29 cellular contexts compared by ENCODE assay signal in the genomic region with DNA sequence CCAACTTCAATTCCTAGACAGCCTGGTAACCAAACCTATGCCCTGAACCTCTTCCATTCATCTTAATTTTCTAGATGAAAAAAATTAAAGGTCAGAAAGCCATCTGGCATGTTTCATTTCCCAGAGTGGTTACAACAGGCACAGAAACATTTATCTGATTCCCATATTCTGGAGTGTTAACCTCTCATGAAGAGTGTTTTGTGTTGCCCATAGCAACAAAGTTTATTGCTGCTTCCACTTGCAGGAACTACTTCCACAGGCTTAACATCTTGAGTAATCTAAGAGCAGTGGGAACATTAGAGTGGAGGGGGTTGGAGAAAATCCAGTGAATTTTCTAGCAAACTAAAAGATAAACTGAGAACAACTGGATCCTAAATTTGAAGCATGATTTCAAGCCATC.
DNase-seq lines count a peak whose midpoint lies in the region; ATAC-seq and TF ChIP-seq lines count a peak whose summit lies in the region.
"Had no signal": no experiment of that assay in that cellular context is flagged by ENCODE, and none has a peak within 500 bp of the region (broad histone marks: within the 10 kb centered on the region; RNA-seq: fewer than 3 reads in every experiment).

No MANE protein-coding gene starts in this region.

- no peaks in the 10 kb centered on the region for H3K9me3 ChIP-seq in cardiac muscle cell (ENCODE audit: low read depth)
- H3K9me3 ChIP-seq: adrenal gland, thyroid gland had no signal

- H3K4me1 Mint-ChIP-seq in HFFc6 (ENCODE audit: low read depth) = peaks cover 9% of the 10 kb centered on the region; the same call in 1 of the 2 replicates
- H3K4me1 Mint-ChIP-seq: endodermal cell, immature natural killer cell had no signal

- H3K4me3 Mint-ChIP-seq in HFFc6 = no peak overlapping the region
- H3K4me3 Mint-ChIP-seq: activated CD8-positive, alpha-beta T cell treated with anti-CD3 and anti-CD28 coated beads, Interleukin-2, amount 10 ng/mL, durations not matched to agents 7 days and 5 days; CD8-positive, alpha-beta T cell; endodermal cell; immature natural killer cell had no signal

- H3K4me1 ChIP-seq in cardiac muscle cell (ENCODE audit: low read depth) = peaks cover 8% of the 10 kb centered on the region
- H3K4me1 ChIP-seq: adrenal gland, esophagus squamous epithelium, psoas muscle, spleen, thyroid gland had no signal

- DNase-seq in HFFc6 (peak; percentile 40), SK-N-DZ (ENCODE audit: low spot score) (peak; percentile 76), cardiac muscle cell (ENCODE audit: low read depth in 1 of 2, low spot score in 1 of 2) (peak; percentile 16 to 36), omental fat pad (ENCODE audit: low spot score) (no peak), germinal center (ENCODE audit: low spot score) (no peak)
- DNase-seq: activated CD4-positive, alpha-beta T cell treated with anti-CD3 and anti-CD28 coated beads for 1 hour; activated CD8-positive, alpha-beta T cell treated with anti-CD3 and anti-CD28 coated beads, Interleukin-2, amount 10 ng/mL, durations not matched to agents 7 days and 5 days; activated gamma-delta T cell treated with Interleukin-2 at 50 U/mL for 16 hours; adrenal gland; brain microvascular endothelial cell; CD8-positive, alpha-beta T cell; DMS53; endodermal cell; esophagus squamous epithelium; immature natural killer cell; NCI-H1092; NCI-H1930; NCI-H446 treated with DMSO at 0.1 percent for 48 hours; psoas muscle; RPMI8226; spleen; stimulated activated CD4-positive, alpha-beta T cell treated with anti-CD3 and anti-CD28 coated beads, Interleukin-4, amount 100 ng/mL, for 24 hours; stimulated activated naive CD4-positive, alpha-beta T cell treated with Interleukin-2 at 50 U/mL for 16 hours; thyroid gland had no signal

- peaks cover 4% of the 10 kb centered on the region; the same call in 1 of the 2 replicates for H3K9me3 Mint-ChIP-seq in HFFc6

- TF ChIP-seq CTCF in HFFc6 (IDR thresholded peaks at IDR 0.05) (no peak), cardiac muscle cell (IDR thresholded peaks at IDR 0.05; ENCODE audit: low read depth, low read length) (no peak), omental fat pad (IDR thresholded peaks at IDR 0.05) (no peak)

- H3K27ac ChIP-seq in cardiac muscle cell = no peak overlapping the region
- H3K27ac ChIP-seq: adrenal gland, brain microvascular endothelial cell, coronary artery, psoas muscle, spleen, thyroid gland had no signal

- H3K27ac Mint-ChIP-seq in HFFc6 = peak overlapping the region; percentile 9; the same call in 1 of the 2 replicates
- H3K27ac Mint-ChIP-seq: activated CD8-positive, alpha-beta T cell treated with anti-CD3 and anti-CD28 coated beads, Interleukin-2, amount 10 ng/mL, durations not matched to agents 7 days and 5 days; CD8-positive, alpha-beta T cell; endodermal cell; immature natural killer cell had no signal

- no peak overlapping the region for H3K4me3 ChIP-seq in cardiac muscle cell
- H3K4me3 ChIP-seq: adrenal gland, coronary artery, esophagus squamous epithelium, GM12878, psoas muscle, spleen, thyroid gland had no signal

- H3K27me3 ChIP-seq in cardiac muscle cell = no peaks in the 10 kb centered on the region
- H3K27me3 ChIP-seq: brain microvascular endothelial cell, esophagus squamous epithelium, thyroid gland had no signal

- no peaks in the 10 kb centered on the region for H3K36me3 Mint-ChIP-seq in HFFc6 (ENCODE audit: low read depth)
- H3K36me3 Mint-ChIP-seq: CD8-positive, alpha-beta T cell; immature natural killer cell had no signal

- H3K36me3 ChIP-seq in cardiac muscle cell = no peaks in the 10 kb centered on the region
- H3K36me3 ChIP-seq: adrenal gland, brain microvascular endothelial cell, esophagus squamous epithelium, spleen, thyroid gland had no signal

- H3K27me3 Mint-ChIP-seq in HFFc6 (ENCODE audit: insufficient read depth) = peaks cover 2% of the 10 kb centered on the region; the same call in 1 of the 2 replicates

- peak; percentile 54 for ATAC-seq in omental fat pad (ENCODE audit: low FRiP score)
- no peak for ATAC-seq in GM19395 (IDR thresholded peaks at IDR 0.05; ENCODE audit: unreplicated experiment)
- no peak for ATAC-seq in HG03159 (IDR thresholded peaks at IDR 0.05; ENCODE audit: unreplicated experiment)
- no peak for ATAC-seq in HG03571 (IDR thresholded peaks at IDR 0.05; ENCODE audit: unreplicated experiment)
- ATAC-seq: activated CD8-positive, alpha-beta T cell treated with anti-CD3 and anti-CD28 coated beads, Interleukin-2, amount 10 ng/mL, durations not matched to agents 7 days and 5 days; CD8-positive, alpha-beta T cell; GM12878; psoas muscle had no signal

Comparison
In these comparisons a context has a peak if more than half of its experiments do, and no peak if none do; other contexts are left out.
1. DNase-seq: peak in HFFc6 (single experiment), SK-N-DZ (single experiment) and cardiac muscle cell (2 of 2); none in omental fat pad (single experiment) and germinal center (single experiment).